8 cellular contexts compared by ENCODE assay signal in genomic region chr3:12483872-12484197, GRCh38. TPM values are rescaled to one million over a fixed set of nuclear protein-coding genes. Genes with fewer than 3 reads are reported as not detected.
DNase-seq lines count a peak whose midpoint lies in the region; ATAC-seq and TF ChIP-seq lines count a peak whose summit lies in the region.

No MANE protein-coding gene starts in this region.

- intact Hi-C loops in activated CD8-positive, alpha-beta T cell treated with anti-CD3 and anti-CD28 coated beads for 36 hours (cut with micrococcal nuclease), result no loop called here

- peak overlapping the region; percentile 93 for H3K27ac Mint-ChIP-seq in activated CD8-positive, alpha-beta T cell treated with anti-CD3 and anti-CD28 coated beads for 36 hours

- POLR2A ChIA-PET in activated CD8-positive, alpha-beta T cell treated with anti-CD3 and anti-CD28 coated beads for 36 hours (lab: Charles Lee), result interaction anchor here (0.6 to 2.5 kb wide), 7 partner anchors 12 to 1311 kb away, joined by 3 to 10 read pairs (median 5); partner anchors contain the start of gene RPL32

- H3K4me1 Mint-ChIP-seq in activated CD8-positive, alpha-beta T cell treated with anti-CD3 and anti-CD28 coated beads for 36 hours (ENCODE audit: low read depth), result peaks cover 37% of the 10 kb centered on the region

- peaks cover 25% of the 10 kb centered on the region for H3K36me3 Mint-ChIP-seq in activated CD8-positive, alpha-beta T cell treated with anti-CD3 and anti-CD28 coated beads for 36 hours (ENCODE audit: low read depth)

- H3K27me3 Mint-ChIP-seq in activated CD8-positive, alpha-beta T cell treated with anti-CD3 and anti-CD28 coated beads for 36 hours, result no peaks in the 10 kb centered on the region

- DNase-seq in NCI-H345 (lab: John Stamatoyannopoulos, UW) (peak; percentile 48), NCI-H345 treated with DMSO at 0.1 percent for 48 hours (lab: John Stamatoyannopoulos, UW; ENCODE audit: unreplicated experiment) (no peak), substantia nigra (lab: John Stamatoyannopoulos, UW) (peak in 2 of 49 donors; percentile 55 to 62), AG08395 (ENCODE audit: low spot score) (no peak), GM20000 (ENCODE audit: low spot score) (no peak)
- DNase-seq in activated CD8-positive, alpha-beta T cell treated with anti-CD3 and anti-CD28 coated beads for 36 hours, result no peak

- H3K4me3 Mint-ChIP-seq in activated CD8-positive, alpha-beta T cell treated with anti-CD3 and anti-CD28 coated beads for 36 hours, result peak overlapping the region; percentile 92

- no peaks in the 10 kb centered on the region for H3K9me3 ChIP-seq in iPS-18c (ENCODE audit: control insufficient read depth, insufficient read depth, low read length)

- no peak for TF ChIP-seq CTCF in activated CD8-positive, alpha-beta T cell treated with anti-CD3 and anti-CD28 coated beads for 36 hours (IDR thresholded peaks at IDR 0.05)
- no peak for TF ChIP-seq CTCF in GM20000 (IDR thresholded peaks at IDR 0.05; ENCODE audit: extremely low read depth, missing control alignments)

- peak overlapping the region; percentile 90 for H3K27ac ChIP-seq in substantia nigra (ENCODE audit: low read depth, low read length, poor library complexity, severe bottlenecking)

- H3K4me3 ChIP-seq in iPS-18c (ENCODE audit: insufficient read depth, low read depth, low read length), result peak overlapping the region; percentile 96

- H3K9me3 Mint-ChIP-seq in activated CD8-positive, alpha-beta T cell treated with anti-CD3 and anti-CD28 coated beads for 36 hours, result no peaks in the 10 kb centered on the region

- CTCF ChIA-PET in activated CD8-positive, alpha-beta T cell treated with anti-CD3 and anti-CD28 coated beads for 36 hours (lab: Charles Lee), result interaction anchor here (0.6 to 5.0 kb wide), 6 partner anchors 11 to 348 kb away, joined by 3 to 37 read pairs (median 4); no protein-coding TSS in a partner anchor

- ATAC-seq in activated CD8-positive, alpha-beta T cell treated with anti-CD3 and anti-CD28 coated beads for 36 hours, result no peak
- no peak for ATAC-seq in HG02588 (IDR thresholded peaks at IDR 0.05; ENCODE audit: unreplicated experiment)

RNA-seq across cellular contexts. Expression of gene TSEN2, which starts 0.4 kb away (rescaled TPM):
- total RNA-seq in activated CD8-positive, alpha-beta T cell treated with anti-CD3 and anti-CD28 coated beads for 36 hours, result 10 to 100 TPM; 19.4 to 21.4 TPM
